Comparison of ENCODE assay signal across 1 cellular context in genomic region chr7:149060161-149060560, GRCh38.
TF ChIP-seq lines count a peak whose summit lies in the region.

No MANE protein-coding gene starts in this region.

TF ChIP-seq in K562, 482 proteins besides CTCF, POLR2A, EP300 and RAD21:
- TF ChIP-seq RAD51 (IDR thresholded peaks at IDR 0.05; ENCODE audit: borderline replicate concordance, low read depth): 0 out of 2 replicates have a peak, but pooled peaks have one; percentile 32
- no peak for TF ChIP-seq CREB1 (IDR thresholded peaks at IDR 0.05)
- no peak for TF ChIP-seq CREB1 (CRISPR knock-in tag; IDR thresholded peaks at IDR 0.05)
- peak; percentile 69; the same call in 1 of the 2 replicates for TF ChIP-seq TOE1 (IDR thresholded peaks at IDR 0.05; ENCODE audit: borderline replicate concordance)
- no peak for TF ChIP-seq TOE1 (CRISPR knock-in tag; IDR thresholded peaks at IDR 0.05; ENCODE audit: borderline replicate concordance, low read depth)
- TF ChIP-seq, protein P1, sequence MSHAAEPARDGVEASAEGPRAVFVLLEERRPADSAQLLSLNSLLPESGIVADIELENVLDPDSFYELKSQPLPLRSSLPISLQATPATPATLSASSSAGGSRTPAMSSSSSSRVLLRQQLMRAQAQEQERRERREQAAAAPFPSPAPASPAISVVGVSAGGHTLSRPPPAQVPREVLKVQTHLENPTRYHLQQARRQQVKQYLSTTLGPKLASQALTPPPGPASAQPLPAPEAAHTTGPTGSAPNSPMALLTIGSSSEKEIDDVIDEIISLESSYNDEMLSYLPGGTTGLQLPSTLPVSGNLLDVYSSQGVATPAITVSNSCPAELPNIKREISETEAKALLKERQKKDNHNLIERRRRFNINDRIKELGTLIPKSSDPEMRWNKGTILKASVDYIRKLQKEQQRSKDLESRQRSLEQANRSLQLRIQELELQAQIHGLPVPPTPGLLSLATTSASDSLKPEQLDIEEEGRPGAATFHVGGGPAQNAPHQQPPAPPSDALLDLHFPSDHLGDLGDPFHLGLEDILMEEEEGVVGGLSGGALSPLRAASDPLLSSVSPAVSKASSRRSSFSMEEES (CRISPR knock-in tag; IDR thresholded peaks at IDR 0.05): peak; percentile 71
- no peak for TF ChIP-seq MAZ (CRISPR knock-in tag; conservative IDR thresholded peaks at IDR 0.05 in 1 of 2, IDR thresholded peaks at IDR 0.05 in 1 of 2)
- TF ChIP-seq FOXA3 (CRISPR knock-in tag; conservative IDR thresholded peaks at IDR 0.05 in 1 of 2, IDR thresholded peaks at IDR 0.05 in 1 of 2): no peak
- TF ChIP-seq YY1 (IDR thresholded peaks at IDR 0.05; ENCODE audit: borderline replicate concordance in 1 of 3, control insufficient read depth in 1 of 3, extremely low read depth in 1 of 3, insufficient read depth in 3 of 3, insufficient read length in 1 of 3, insufficient replicate concordance in 2 of 3, low read depth in 1 of 3, low read length in 2 of 3): peak in 1 of 3 experiments; percentile 19
